Comparison of ENCODE assay signal across 28 cellular contexts in genomic region chr5:16483361-16483760, GRCh38. TPM values are rescaled to one million over a fixed set of nuclear protein-coding genes. Genes with fewer than 3 reads are reported as not detected.
A peak's percentile ranks its signal among the peaks of the same experiment; 100 is the strongest.
DNase-seq lines count a peak whose midpoint lies in the region; ATAC-seq and TF ChIP-seq lines count a peak whose summit lies in the region.
"Had no signal": no experiment of that assay in that cellular context is flagged by ENCODE, and none has a peak within 500 bp of the region (broad histone marks: within the 10 kb centered on the region; RNA-seq: fewer than 3 reads in every experiment).

No MANE protein-coding gene starts in this region.

- TF ChIP-seq EP300 in SK-N-SH (IDR thresholded peaks at IDR 0.05; ENCODE audit: borderline replicate concordance in 1 of 2, low read depth in 1 of 2, low read length in 1 of 2) = no peak

- H3K27ac ChIP-seq in CD4-positive, CD25-positive, alpha-beta regulatory T cell (ENCODE audit: insufficient read depth, low read length, poor library complexity, severe bottlenecking) = no peak overlapping the region
- H3K27ac ChIP-seq in RWPE2 (ENCODE audit: poor library complexity, severe bottlenecking) = peak overlapping the region; percentile 5
- H3K27ac ChIP-seq in SK-N-SH (ENCODE audit: low read depth in 2 of 2, low read length in 1 of 2) = no peak overlapping the region
- H3K27ac ChIP-seq: BLaER1 treated with 17β-estradiol and CSF1 and Interleukin-3, amounts not matched to agents 10 nM and 100 nM had no signal

- H3K9ac ChIP-seq in SK-N-SH = no peak overlapping the region
- H3K9ac ChIP-seq: BLaER1 treated with 17β-estradiol and CSF1 and Interleukin-3, amounts not matched to agents 10 nM and 100 nM had no signal

- no peak overlapping the region for H3K4me3 Mint-ChIP-seq in CD4-positive, CD25-positive, alpha-beta regulatory T cell
- H3K4me3 Mint-ChIP-seq: activated naive CD4-positive, alpha-beta T cell treated with anti-CD3 and anti-CD28 coated beads, Interleukin-2, amount 50 U/mL, for 24 hours; activated T-helper 17 cell treated with anti-CD3 and anti-CD28 coated beads, Interleukin-2, amount 50 U/mL, for 72 hours; HFFc6; memory B cell; T-cell had no signal

- no peaks in the 10 kb centered on the region for H3K27me3 ChIP-seq in CD4-positive, CD25-positive, alpha-beta regulatory T cell (ENCODE audit: control insufficient read depth, insufficient read depth, low read length)
- H3K27me3 ChIP-seq in RWPE2 (ENCODE audit: insufficient read depth, poor library complexity, severe bottlenecking) (no peaks in the 10 kb centered on the region), SK-N-SH (ENCODE audit: insufficient read depth) (no peaks in the 10 kb centered on the region)
- H3K27me3 ChIP-seq: BLaER1 treated with 17β-estradiol and CSF1 and Interleukin-3, amounts not matched to agents 10 nM and 100 nM had no signal

- H3K4me3 ChIP-seq in CD4-positive, CD25-positive, alpha-beta regulatory T cell (ENCODE audit: low read depth, low read length) = no peak overlapping the region
- no peak overlapping the region for H3K4me3 ChIP-seq in LNCaP clone FGC (ENCODE audit: low read depth, low read length)
- H3K4me3 ChIP-seq in RWPE2 (ENCODE audit: severe bottlenecking) = no peak overlapping the region
- no peak overlapping the region for H3K4me3 ChIP-seq in mucosa of descending colon
- H3K4me3 ChIP-seq in SK-N-SH (ENCODE audit: low read depth in 2 of 2, low read length in 1 of 2) = no peak overlapping the region
- H3K4me3 ChIP-seq: BLaER1 treated with 17β-estradiol and CSF1 and Interleukin-3, amounts not matched to agents 10 nM and 100 nM; MG63 had no signal

- H3F3A ChIP-seq in SK-N-SH (replicated peaks; ENCODE audit: insufficient read depth) = no peaks in the 10 kb centered on the region

- H3K9me2 ChIP-seq in SK-N-SH = no peaks in the 10 kb centered on the region

- TF ChIP-seq RAD21 in SK-N-SH (IDR thresholded peaks at IDR 0.05; ENCODE audit: low read length) = no peak

- POLR2A ChIA-PET in SK-N-SH (lab: Yijun Ruan, JAX) = no interaction called here

- TF ChIP-seq CTCF in LNCaP clone FGC (IDR thresholded peaks at IDR 0.05; ENCODE audit: control insufficient read depth, extremely low read depth, insufficient read depth) (no peak), RWPE2 (IDR thresholded peaks at IDR 0.05; ENCODE audit: poor library complexity, severe bottlenecking) (no peak), mucosa of descending colon (IDR thresholded peaks at IDR 0.05) (no peak), SK-N-SH (IDR thresholded peaks at IDR 0.05) (no peak)

- H3K36me3 Mint-ChIP-seq in CD4-positive, CD25-positive, alpha-beta regulatory T cell = peaks cover 19% of the 10 kb centered on the region
- H3K36me3 Mint-ChIP-seq: memory B cell had no signal

- CTCF ChIA-PET in SK-N-SH (lab: Yijun Ruan, JAX) = interaction anchor here (1.3 to 5.1 kb wide), 7 partner anchors 9 to 720 kb away, joined by 3 to 24 read pairs (median 8); no protein-coding TSS in a partner anchor

- no peak overlapping the region for H3K4me2 ChIP-seq in SK-N-SH
- H3K4me2 ChIP-seq: BLaER1 treated with 17β-estradiol and CSF1 and Interleukin-3, amounts not matched to agents 10 nM and 100 nM had no signal

- no peak for ATAC-seq in CD4-positive, CD25-positive, alpha-beta regulatory T cell (ENCODE audit: low read depth in 2 of 2)
- ATAC-seq in RWPE2 (ENCODE audit: low read depth) (peak; percentile 14; the same call in 1 of the 3 replicates), mucosa of descending colon (peak; percentile 80), HG03565 (IDR thresholded peaks at IDR 0.05; ENCODE audit: unreplicated experiment) (no peak)
- ATAC-seq: activated T-helper 17 cell treated with anti-CD3 and anti-CD28 coated beads, Interleukin-2, amount 50 U/mL, for 72 hours; left cardiac atrium; T-cell had no signal

- H2AFZ ChIP-seq in SK-N-SH (ENCODE audit: low read depth) = no peak overlapping the region

- no peaks in the 10 kb centered on the region for H3K79me2 ChIP-seq in SK-N-SH (ENCODE audit: insufficient read depth)

- H3K9me3 ChIP-seq in CD4-positive, CD25-positive, alpha-beta regulatory T cell (ENCODE audit: control insufficient read depth in 2 of 2, low read length in 2 of 2) = no peaks in the 10 kb centered on the region
- H3K9me3 ChIP-seq in RWPE2 (ENCODE audit: severe bottlenecking) (no peaks in the 10 kb centered on the region), mucosa of descending colon (no peaks in the 10 kb centered on the region), SK-N-SH (no peaks in the 10 kb centered on the region)
- H3K9me3 ChIP-seq: MG63 had no signal

- no peak for DNase-seq in CD4-positive, CD25-positive, alpha-beta regulatory T cell
- DNase-seq in LNCaP clone FGC (ENCODE audit: low read depth) = peak; percentile 57
- DNase-seq in RWPE2 (ENCODE audit: low spot score) = no peak
- peak in 1 of 3 donors; percentile 60 for DNase-seq in mucosa of descending colon
- DNase-seq in midbrain (lab: John Stamatoyannopoulos, UW) = no peak
- no peak for DNase-seq in SK-N-SH
- no peak for DNase-seq in NCI-H526 treated with DMSO at 0.1 percent for 48 hours (lab: John Stamatoyannopoulos, UW)
- DNase-seq: activated CD4-positive, alpha-beta T cell treated with anti-CD3 and anti-CD28 coated beads, Interleukin-2, amount 50 U/mL, for 48 hours; activated CD8-positive, alpha-beta memory T cell treated with anti-CD3 and anti-CD28 coated beads, Interleukin-2, amount 50 U/mL, for 4 hours; aorta; central memory CD4-positive, alpha-beta T cell; GF-D8; head of caudate nucleus; HFFc6; left cardiac atrium; MG63; NCI-H1436; NCI-H2171 treated with DMSO at 0.1 percent for 48 hours; NCI-H524 treated with DMSO at 0.1 percent for 48 hours; retina; Right ventricle myocardium superior; substantia nigra; T-cell had no signal

- intact Hi-C loops in mucosa of descending colon (cut with DNase I, micrococcal nuclease) = loop anchor here in 1 of 2 donors (10.0 kb wide), 1 partner anchor 181 kb away; no protein-coding TSS in a partner anchor

- H3K27me3 Mint-ChIP-seq in CD4-positive, CD25-positive, alpha-beta regulatory T cell = no peaks in the 10 kb centered on the region
- H3K27me3 Mint-ChIP-seq: activated naive CD4-positive, alpha-beta T cell treated with anti-CD3 and anti-CD28 coated beads, Interleukin-2, amount 50 U/mL, for 24 hours; activated T-helper 17 cell treated with anti-CD3 and anti-CD28 coated beads, Interleukin-2, amount 50 U/mL, for 72 hours; T-cell had no signal

- H3K4me1 ChIP-seq in CD4-positive, CD25-positive, alpha-beta regulatory T cell (ENCODE audit: control insufficient read depth, insufficient read depth, low read length, poor library complexity, severe bottlenecking) = no peaks in the 10 kb centered on the region
- peaks cover 34% of the 10 kb centered on the region for H3K4me1 ChIP-seq in RWPE2 (ENCODE audit: insufficient read depth, poor library complexity, severe bottlenecking)
- H3K4me1 ChIP-seq in mucosa of descending colon (ENCODE audit: low read depth) = peaks cover 37% of the 10 kb centered on the region
- no peaks in the 10 kb centered on the region; a peak in 1 of 4 replicates for H3K4me1 ChIP-seq in SK-N-SH (ENCODE audit: control insufficient read depth in 1 of 2, insufficient read depth in 2 of 2, low read depth in 1 of 2, low read length in 1 of 2)
- H3K4me1 ChIP-seq: BLaER1 treated with 17β-estradiol and CSF1 and Interleukin-3, amounts not matched to agents 10 nM and 100 nM had no signal

- H3K36me3 ChIP-seq in CD4-positive, CD25-positive, alpha-beta regulatory T cell (ENCODE audit: control insufficient read depth, insufficient read depth, low read length) = no peaks in the 10 kb centered on the region
- H3K36me3 ChIP-seq in RWPE2 (ENCODE audit: low read depth) (no peaks in the 10 kb centered on the region), mucosa of descending colon (ENCODE audit: low read depth) (no peaks in the 10 kb centered on the region), SK-N-SH (replicated peaks in 1 of 2; ENCODE audit: control insufficient read depth in 1 of 2, insufficient read depth in 2 of 2, low read length in 1 of 2) (no peaks in the 10 kb centered on the region)
- H3K36me3 ChIP-seq: MG63 had no signal

- H4K20me1 ChIP-seq in SK-N-SH (ENCODE audit: insufficient read depth) = no peaks in the 10 kb centered on the region

- no peaks in the 10 kb centered on the region for H3K9me3 Mint-ChIP-seq in CD4-positive, CD25-positive, alpha-beta regulatory T cell
- H3K9me3 Mint-ChIP-seq: activated naive CD4-positive, alpha-beta T cell treated with anti-CD3 and anti-CD28 coated beads, Interleukin-2, amount 50 U/mL, for 24 hours; activated T-helper 17 cell treated with anti-CD3 and anti-CD28 coated beads, Interleukin-2, amount 50 U/mL, for 72 hours; HFFc6; memory B cell; T-cell had no signal

- H3K4me1 Mint-ChIP-seq in CD4-positive, CD25-positive, alpha-beta regulatory T cell = peaks cover 0 to 26% (median 22%) of the 10 kb centered on the region in 4 donors
- H3K4me1 Mint-ChIP-seq: memory B cell had no signal

- H3K27ac Mint-ChIP-seq in CD4-positive, CD25-positive, alpha-beta regulatory T cell = peak overlapping the region in 2 of 3 donors; percentile 55 to 67
- H3K27ac Mint-ChIP-seq: activated naive CD4-positive, alpha-beta T cell treated with anti-CD3 and anti-CD28 coated beads, Interleukin-2, amount 50 U/mL, for 24 hours; activated T-helper 17 cell treated with anti-CD3 and anti-CD28 coated beads, Interleukin-2, amount 50 U/mL, for 72 hours; HFFc6; memory B cell had no signal

TF ChIP-seq in SK-N-SH, 30 proteins besides CTCF, POLR2A, EP300 and RAD21 (continues in another document):
- no peak for TF ChIP-seq PBX3 (IDR thresholded peaks at IDR 0.05)
- no peak for TF ChIP-seq FOXM1 (IDR thresholded peaks at IDR 0.05; ENCODE audit: low read depth)

RNA-seq across cellular contexts. Expression of gene ZNF622, which starts 17.8 kb away (rescaled TPM):
- 42.0 TPM for total RNA-seq in CD4-positive, CD25-positive, alpha-beta regulatory T cell
- 10 to 100 TPM; 51.8 to 69.8 (median 60.2) TPM for polyA plus RNA-seq in CD4-positive, CD25-positive, alpha-beta regulatory T cell
- total RNA-seq in mucosa of descending colon = 10 to 100 TPM; 34.1 to 48.5 (median 38.4) TPM
- 19.1 and 20.0 TPM in 2 replicates for polyA plus RNA-seq in SK-N-SH (2012; rRNA removed)
- 22.3 and 22.4 TPM in 2 replicates for polyA plus RNA-seq in SK-N-SH (2012; cell fraction: cytosol; rRNA removed)
- polyA plus RNA-seq in SK-N-SH (2012; cell fraction: nucleus; rRNA removed) = 15.3 and 18.1 TPM in 2 replicates

Comparison
In these comparisons a context has a peak if more than half of its experiments do, and no peak if none do; other contexts are left out.
1. ATAC-seq: peak in RWPE2 (single experiment) and mucosa of descending colon (single experiment); none in CD4-positive, CD25-positive, alpha-beta regulatory T cell (0 of 2) and HG03565 (single experiment).